Comparison of ENCODE assay signal across 6 cellular contexts in the genomic region with DNA sequence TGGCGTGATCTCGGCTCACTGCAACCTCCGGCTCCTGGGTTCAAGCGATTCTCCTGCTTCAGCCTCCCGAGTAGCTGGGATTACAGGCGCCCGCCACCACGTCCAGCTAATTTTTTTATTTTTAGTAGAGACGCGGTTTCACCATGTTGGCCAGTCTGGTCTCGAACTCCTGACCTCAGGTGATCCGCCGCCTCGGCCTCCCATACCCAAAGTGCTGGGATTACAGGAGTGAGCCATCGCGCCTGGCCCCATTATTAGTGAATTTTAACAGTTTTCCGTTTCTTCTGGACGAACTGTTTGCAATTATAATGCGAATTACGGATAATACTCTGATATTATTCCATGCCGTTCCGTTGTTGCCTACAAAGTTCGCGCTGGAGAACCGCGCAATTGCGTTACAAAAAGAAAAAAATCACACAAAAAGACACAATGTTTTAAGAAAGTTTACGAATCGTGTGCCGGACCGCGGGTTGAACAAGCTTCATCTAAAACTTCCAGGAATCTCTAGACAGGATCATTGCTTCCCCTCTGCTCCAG. TPM values are rescaled to one million over a fixed set of nuclear protein-coding genes. Genes with fewer than 3 reads are reported as not detected.
DNase-seq lines count a peak whose midpoint lies in the region; TF ChIP-seq lines count a peak whose summit lies in the region.
"Not testable (repeated sequence)": the region's sequence is repeated elsewhere in the genome, so short reads cannot be mapped to it uniquely, and the experiment has no call there.

No MANE protein-coding gene starts in this region.

- not testable (repeated sequence) for H2AK5ac ChIP-seq in mesenchymal stem cell (ENCODE audit: low read length, severe bottlenecking)

- H2BK120ac ChIP-seq in mesenchymal stem cell (ENCODE audit: low read depth, low read length) = peak overlapping the region; percentile 34

- H2BK15ac ChIP-seq in mesenchymal stem cell (ENCODE audit: low read depth, poor library complexity, severe bottlenecking) = not testable (repeated sequence)

- H3K4me2 ChIP-seq in MM.1S (ENCODE audit: low read depth, low read length) (peak overlapping the region; percentile 73), mesenchymal stem cell (ENCODE audit: low read length, poor library complexity, severe bottlenecking) (peak overlapping the region; percentile 81)

- H3K9me2 ChIP-seq in MM.1S (replicated peaks; ENCODE audit: insufficient read depth, low read length) = not testable (repeated sequence)

- H4K20me1 ChIP-seq in MM.1S (ENCODE audit: insufficient read depth, low read length) = peaks cover 35% of the 10 kb centered on the region

- not testable (repeated sequence) for H3F3A ChIP-seq in MM.1S (ENCODE audit: insufficient read depth, low read length)

- intact Hi-C loops in activated naive CD4-positive, alpha-beta T cell treated with anti-CD3 and anti-CD28 coated beads for 36 hours (cut with micrococcal nuclease) = loop anchor here (1.0 to 10.0 kb wide), 5 partner anchors 31 to 439 kb away; partner anchors contain the start of genes ELAVL1, MARCHF2, NDUFA7 and RPS28

- H3K9ac ChIP-seq in MM.1S (ENCODE audit: low read length) (peak overlapping the region; percentile 56; the same call in 1 of the 2 replicates), mesenchymal stem cell (ENCODE audit: low read length) (peak overlapping the region; percentile 98), skeletal muscle tissue (ENCODE audit: low read depth in 1 of 3, low read length in 3 of 3) (peak overlapping the region; percentile 90 to 99 (median 99))

- H3K4me1 Mint-ChIP-seq in activated naive CD4-positive, alpha-beta T cell treated with anti-CD3 and anti-CD28 coated beads for 36 hours (ENCODE audit: low read depth) = peaks cover 35% of the 10 kb centered on the region

- peak overlapping the region in 1 of 2 experiments; percentile 61 for H3K4ac ChIP-seq in mesenchymal stem cell (ENCODE audit: low read depth in 1 of 2, low read length in 2 of 2)

- H3K27me3 Mint-ChIP-seq in activated naive CD4-positive, alpha-beta T cell treated with anti-CD3 and anti-CD28 coated beads for 36 hours (ENCODE audit: low read depth) = not testable (repeated sequence)

- not testable (repeated sequence) for H2BK5ac ChIP-seq in mesenchymal stem cell (ENCODE audit: low read depth, low read length, poor library complexity, severe bottlenecking)

- 47% methylated on average over 32 of the region's 32 CpGs for WGBS in mesenchymal stem cell

- not testable (repeated sequence) for H3K9me3 ChIP-seq in MM.1S (replicated peaks; ENCODE audit: insufficient read depth, low read length); mesenchymal stem cell (ENCODE audit: control insufficient read depth, low read length); skeletal muscle tissue (ENCODE audit: control insufficient read depth in 3 of 3, low read length in 3 of 3)

- H3K4me1 ChIP-seq in MM.1S (ENCODE audit: low read length) (peaks cover 15% of the 10 kb centered on the region), mesenchymal stem cell (ENCODE audit: control insufficient read depth, insufficient read depth, low read depth, low read length) (peaks cover 10% of the 10 kb centered on the region), skeletal muscle tissue (ENCODE audit: control insufficient read depth in 3 of 3, insufficient read depth in 3 of 3, low read length in 3 of 3) (peaks cover 29 to 36% (median 36%) of the 10 kb centered on the region in 3 donors)

- POLR2A ChIA-PET in BJ (lab: Charles Lee) = interaction anchor here (0.6 to 1.0 kb wide), 5 partner anchors 8 to 93 kb away, joined by 3 to 5 read pairs (median 3); partner anchors contain the start of gene ZNF414

- H2BK12ac ChIP-seq in mesenchymal stem cell (ENCODE audit: low read length in 2 of 2) = not testable (repeated sequence)

- TF ChIP-seq CTCF in BJ (IDR thresholded peaks at IDR 0.05; ENCODE audit: insufficient read depth, low read depth, low read length); MM.1S (IDR thresholded peaks at IDR 0.05; ENCODE audit: low read length); epithelial cell of esophagus (IDR thresholded peaks at IDR 0.05; ENCODE audit: insufficient read depth, low read depth, low read length, missing control alignments): not testable (repeated sequence)

- H3K9me3 Mint-ChIP-seq in activated naive CD4-positive, alpha-beta T cell treated with anti-CD3 and anti-CD28 coated beads for 36 hours = not testable (repeated sequence)

- CTCF ChIA-PET in BJ (lab: Yijun Ruan, JAX) = interaction anchor here (1.0 kb wide), 1 partner anchor 135 kb away, joined by 3 read pairs; no protein-coding TSS in a partner anchor
- CTCF ChIA-PET in activated naive CD4-positive, alpha-beta T cell treated with anti-CD3 and anti-CD28 coated beads for 36 hours (lab: Charles Lee) = interaction anchor here (0.7 to 1.5 kb wide), 3 partner anchors 29 to 644 kb away, joined by 3 to 4 read pairs (median 3); partner anchors contain the start of gene MARCHF2

- H3K4me3 ChIP-seq in BJ (ENCODE audit: low read depth, low read length) (peak overlapping the region; percentile 43), MM.1S (ENCODE audit: low read length) (peak overlapping the region; percentile 97), epithelial cell of esophagus (ENCODE audit: low read length) (peak overlapping the region; percentile 61), mesenchymal stem cell (ENCODE audit: insufficient read depth in 1 of 2, low read depth in 1 of 2, low read length in 2 of 2) (peak overlapping the region; percentile 40 to 89), skeletal muscle tissue (ENCODE audit: low read length in 3 of 3) (peak overlapping the region; percentile 68 to 91 (median 89))

- not testable (repeated sequence) for H3K27me3 ChIP-seq in BJ (ENCODE audit: control insufficient read depth, insufficient read depth, low read length); MM.1S (replicated peaks; ENCODE audit: insufficient read depth, low read length); mesenchymal stem cell (ENCODE audit: control insufficient read depth in 1 of 2, insufficient read depth in 1 of 2, low read length in 2 of 2); skeletal muscle tissue (ENCODE audit: control insufficient read depth in 3 of 3, insufficient read depth in 3 of 3, low read length in 3 of 3)

- H3K27ac ChIP-seq in MM.1S (ENCODE audit: low read length) (peak overlapping the region; percentile 42; the same call in 1 of the 2 replicates), mesenchymal stem cell (ENCODE audit: low read length, poor library complexity, severe bottlenecking) (peak overlapping the region; percentile 90), skeletal muscle tissue (ENCODE audit: low read depth, low read length) (peak overlapping the region; percentile 99)

- H3K79me2 ChIP-seq in MM.1S (ENCODE audit: low read length) = peaks cover 45% of the 10 kb centered on the region

- not testable (repeated sequence) for DNase-seq in BJ (ENCODE audit: low read depth); MM.1S; activated naive CD4-positive, alpha-beta T cell treated with anti-CD3 and anti-CD28 coated beads for 36 hours; epithelial cell of esophagus (ENCODE audit: low read depth); mesenchymal stem cell

- H3K79me1 ChIP-seq in mesenchymal stem cell (replicated peaks; ENCODE audit: low read length, poor library complexity, severe bottlenecking) = not testable (repeated sequence)

- H2AFZ ChIP-seq in MM.1S (ENCODE audit: low read length) = peak overlapping the region; percentile 95
- H2AFZ ChIP-seq in mesenchymal stem cell (ENCODE audit: low read depth, low read length) = peak overlapping the region; percentile 51

- H4K8ac ChIP-seq in mesenchymal stem cell (ENCODE audit: low read length) = peak overlapping the region; percentile 72

- H3K23ac ChIP-seq in mesenchymal stem cell (ENCODE audit: low read length in 2 of 2) = not testable (repeated sequence)

- H3K14ac ChIP-seq in mesenchymal stem cell (ENCODE audit: low read length in 2 of 2) = not testable (repeated sequence)

- H3K36me3 ChIP-seq in BJ (ENCODE audit: control insufficient read depth, insufficient read depth, low read length); skeletal muscle tissue (ENCODE audit: control insufficient read depth in 3 of 3, insufficient read depth in 3 of 3, low read length in 3 of 3): not testable (repeated sequence)
- H3K36me3 ChIP-seq in MM.1S (replicated peaks; ENCODE audit: insufficient read depth, low read length) = peaks cover 17% of the 10 kb centered on the region
- H3K36me3 ChIP-seq in mesenchymal stem cell (ENCODE audit: control insufficient read depth in 1 of 2, insufficient read depth in 2 of 2, low read depth in 1 of 2, low read length in 2 of 2) = peaks cover 4 to 16% of the 10 kb centered on the region in 2 experiments

- H3K4me3 Mint-ChIP-seq in activated naive CD4-positive, alpha-beta T cell treated with anti-CD3 and anti-CD28 coated beads for 36 hours = peak overlapping the region; percentile 95

- H3K18ac ChIP-seq in mesenchymal stem cell (ENCODE audit: low read depth in 1 of 2, low read length in 2 of 2) = peak overlapping the region; percentile 73 to 83

- H3K27ac Mint-ChIP-seq in activated naive CD4-positive, alpha-beta T cell treated with anti-CD3 and anti-CD28 coated beads for 36 hours = peak overlapping the region; percentile 94

- not testable (repeated sequence) for H4K91ac ChIP-seq in mesenchymal stem cell (ENCODE audit: low read length)

- H3K36me3 Mint-ChIP-seq in activated naive CD4-positive, alpha-beta T cell treated with anti-CD3 and anti-CD28 coated beads for 36 hours (ENCODE audit: low read depth) = peaks cover 21% of the 10 kb centered on the region

RNA-seq across cellular contexts. Expression of gene HNRNPM, which starts 0.6 kb away (rescaled TPM):
- 60.2 and 81.6 TPM in 2 replicates for polyA plus RNA-seq in BJ (2011; rRNA removed)
- 25.5 and 28.9 TPM in 2 replicates for polyA minus RNA-seq in BJ (2011; rRNA and poly(A)+ RNA removed)
- total RNA-seq in activated naive CD4-positive, alpha-beta T cell treated with anti-CD3 and anti-CD28 coated beads for 36 hours = 100 to 1,000 TPM; 151 to 169 TPM
- polyA plus RNA-seq in mesenchymal stem cell (2013, experiment 1 of 2) = 84.5 TPM
- 82.9 TPM for polyA plus RNA-seq in mesenchymal stem cell (2013, experiment 2 of 2)
- total RNA-seq in skeletal muscle tissue = 59.0 TPM

RNA-seq across cellular contexts. Expression of gene MARCHF2, which starts 31.1 kb away (rescaled TPM):
- polyA plus RNA-seq in BJ (2011; rRNA removed) = 27.3 and 39.3 TPM in 2 replicates
- 17.9 and 25.4 TPM in 2 replicates for polyA minus RNA-seq in BJ (2011; rRNA and poly(A)+ RNA removed)
- 10 to 100 TPM in 1 of 2 experiments, 1 to 10 TPM in 1; 9.2 to 10.3 TPM for total RNA-seq in activated naive CD4-positive, alpha-beta T cell treated with anti-CD3 and anti-CD28 coated beads for 36 hours
- polyA plus RNA-seq in mesenchymal stem cell (2013, experiment 1 of 2) = 42.1 TPM
- 39.4 TPM for polyA plus RNA-seq in mesenchymal stem cell (2013, experiment 2 of 2)
- 38.1 TPM for total RNA-seq in skeletal muscle tissue

RNA-seq across cellular contexts. Expression of gene RAB11B, which starts 54.0 kb away (rescaled TPM):
- 27.3 and 50.0 TPM in 2 replicates for polyA plus RNA-seq in BJ (2011; rRNA removed)
- polyA minus RNA-seq in BJ (2011; rRNA and poly(A)+ RNA removed) = 20.9 and 22.2 TPM in 2 replicates
- 10 to 100 TPM; 61.9 to 69.6 TPM for total RNA-seq in activated naive CD4-positive, alpha-beta T cell treated with anti-CD3 and anti-CD28 coated beads for 36 hours
- polyA plus RNA-seq in mesenchymal stem cell (2013, experiment 1 of 2) = 90.1 TPM
- 92.4 TPM for polyA plus RNA-seq in mesenchymal stem cell (2013, experiment 2 of 2)
- total RNA-seq in skeletal muscle tissue = 64.2 TPM

RNA-seq across cellular contexts. Expression of gene PRAM1, which starts 58.2 kb away (rescaled TPM):
- polyA plus RNA-seq in BJ (2011; rRNA removed) = 0.04 TPM in 1 of 2 replicates, not detected in the other
- polyA minus RNA-seq in BJ (2011; rRNA and poly(A)+ RNA removed) = not detected in 2 replicates
- under 1 TPM; 0.40 to 0.45 TPM for total RNA-seq in activated naive CD4-positive, alpha-beta T cell treated with anti-CD3 and anti-CD28 coated beads for 36 hours
- polyA plus RNA-seq in mesenchymal stem cell (2013, experiment 1 of 2) = 0.03 TPM
- polyA plus RNA-seq in mesenchymal stem cell (2013, experiment 2 of 2) = not detected
- total RNA-seq in skeletal muscle tissue = 1.0 TPM

Comparison
In these comparisons a context has a peak if more than half of its experiments do, and no peak if none do; other contexts are left out.
1. H3K4me3 ChIP-seq: peak in every context shown above with its lines; median percentile 97 in MM.1S; 89 in skeletal muscle tissue; 64 in mesenchymal stem cell; 61 in epithelial cell of esophagus; 43 in BJ.
2. H3K27ac ChIP-seq: peak in every context shown above with its lines; median percentile 99 in skeletal muscle tissue; 90 in mesenchymal stem cell; 42 in MM.1S.